ENCODE assay signal across 9 cellular contexts in genomic region chr17:44323359-44324091, GRCh38. TPM values are rescaled to one million over a fixed set of nuclear protein-coding genes. Genes with fewer than 3 reads are reported as not detected.
DNase-seq lines count a peak whose midpoint lies in the region; ATAC-seq, FAIRE-seq and TF ChIP-seq lines count a peak whose summit lies in the region.
"Had no signal": no experiment of that assay in that cellular context is flagged by ENCODE, and none has a peak within 500 bp of the region (broad histone marks: within the 10 kb centered on the region; RNA-seq: fewer than 3 reads in every experiment).

No MANE protein-coding gene starts in this region.

- TSS peak; percentile 44 for BruUV-seq in Calu3 (replicated peaks; lab: Mats Ljungman, UMichigan)

- peak overlapping the region; percentile 36 for H3K27ac Mint-ChIP-seq in Calu3 (ENCODE audit: unreplicated experiment)

- DNase-seq in Calu3 (no peak), Peyer's patch (no peak), esophagus squamous epithelium (lab: John Stamatoyannopoulos, UW) (no peak), pancreas (peak in 2 of 6 donors; percentile 29 to 37), superior temporal gyrus (ENCODE audit: extremely low spot score) (no peak), NCI-H2171 treated with DMSO at 0.1 percent for 48 hours (lab: John Stamatoyannopoulos, UW) (no peak)
- no peak for DNase-seq in effector CD4-positive, alpha-beta T cell

- TF ChIP-seq CTCF in Calu3 (IDR thresholded peaks at IDR 0.05; ENCODE audit: unreplicated experiment), result no peak
- no peak for TF ChIP-seq CTCF in Peyer's patch (IDR thresholded peaks at IDR 0.05)
- no peak for TF ChIP-seq CTCF in esophagus squamous epithelium (IDR thresholded peaks at IDR 0.05)
- no peak for TF ChIP-seq CTCF in pancreas (IDR thresholded peaks at IDR 0.05)

- H3K4me3 ChIP-seq in Peyer's patch, result peak overlapping the region; percentile 78 to 98 (median 95)
- peak overlapping the region; percentile 77 to 90 (median 88) for H3K4me3 ChIP-seq in esophagus squamous epithelium
- H3K4me3 ChIP-seq in pancreas, result peak overlapping the region; percentile 76 to 100 (median 89)

- no peaks in the 10 kb centered on the region for H3K27me3 Mint-ChIP-seq in Calu3 (ENCODE audit: unreplicated experiment)

- TF ChIP-seq POLR2A in Peyer's patch (IDR thresholded peaks at IDR 0.05), result no peak
- no peak for TF ChIP-seq POLR2A in esophagus squamous epithelium (IDR thresholded peaks at IDR 0.05)

- no peak for FAIRE-seq in pancreas (lab: Jason Lieb, UNC)
- FAIRE-seq: TTC549 had no signal

- H3K9me3 ChIP-seq in Peyer's patch (no peaks in the 10 kb centered on the region), esophagus squamous epithelium (no peaks in the 10 kb centered on the region), pancreas (no peaks in the 10 kb centered on the region)

- ATAC-seq in pancreas, result no peak
- ATAC-seq in GM21576 (IDR thresholded peaks at IDR 0.05; ENCODE audit: unreplicated experiment), result no peak

- 82 to 95% methylated on average over 4 to 13 of the region's 27 CpGs for WGBS in esophagus squamous epithelium, 2 donors
- 54 to 55% methylated on average over 26 to 27 of the region's 27 CpGs for WGBS in pancreas, 2 donors

- H3K4me1 Mint-ChIP-seq in Calu3 (ENCODE audit: low read depth, unreplicated experiment), result peaks cover 7% of the 10 kb centered on the region

- peaks cover 61% of the 10 kb centered on the region for H3K36me3 Mint-ChIP-seq in Calu3 (ENCODE audit: insufficient read depth, unreplicated experiment)

- H3K4me3 Mint-ChIP-seq in Calu3 (ENCODE audit: low read depth, unreplicated experiment), result peak overlapping the region; percentile 96

- H3K36me3 ChIP-seq in Peyer's patch, result peaks cover 0 to 37% (median 0%) of the 10 kb centered on the region in 3 donors
- H3K36me3 ChIP-seq in esophagus squamous epithelium, result peaks cover 23 to 46% (median 32%) of the 10 kb centered on the region in 3 donors
- H3K36me3 ChIP-seq in pancreas, result peaks cover 2 to 24% (median 18%) of the 10 kb centered on the region in 3 donors

- CTCF ChIA-PET in Calu3 (lab: Charles Lee), result interaction anchor here (0.6 to 1.9 kb wide), 6 partner anchors 8 to 154 kb away, joined by 3 to 9 read pairs (median 4); no protein-coding TSS in a partner anchor

- H3K9me3 Mint-ChIP-seq in Calu3 (ENCODE audit: low read depth, unreplicated experiment), result no peaks in the 10 kb centered on the region

- no peaks in the 10 kb centered on the region for H3K27me3 ChIP-seq in Peyer's patch
- no peaks in the 10 kb centered on the region for H3K27me3 ChIP-seq in esophagus squamous epithelium
- H3K27me3 ChIP-seq in pancreas, result no peaks in the 10 kb centered on the region

- H3K4me1 ChIP-seq in Peyer's patch, result peaks cover 0 to 28% (median 7%) of the 10 kb centered on the region in 4 donors
- peaks cover 23 to 53% (median 26%) of the 10 kb centered on the region in 3 donors for H3K4me1 ChIP-seq in esophagus squamous epithelium
- peaks cover 0 to 8% (median 6%) of the 10 kb centered on the region in 3 donors for H3K4me1 ChIP-seq in pancreas

- H3K27ac ChIP-seq in Peyer's patch, result peak overlapping the region in 3 of 4 donors; percentile 91 to 99 (median 95)
- peak overlapping the region; percentile 88 to 94 (median 94) for H3K27ac ChIP-seq in esophagus squamous epithelium
- H3K27ac ChIP-seq in pancreas, result no peak overlapping the region

- intact Hi-C loops in Calu3 (cut with micrococcal nuclease; ENCODE audit: unreplicated experiment) (no loop called here), esophagus squamous epithelium (cut with DNase I) (loop anchor here (5.0 kb wide), 1 partner anchor 111 kb away; no protein-coding TSS in a partner anchor), pancreas (cut with DNase I) (loop anchor here in 2 of 3 donors (5.0 to 10.0 kb wide), 2 partner anchors 109 to 111 kb away; partner anchors contain the start of gene UBTF (in 1 of the 2))

RNA-seq across cellular contexts. Expression of gene SLC25A39, which starts 1.1 kb away (rescaled TPM):
- 271 and 297 TPM in 2 replicates for total RNA-seq in Calu3 (2022)
- 100 to 1,000 TPM in 3 of 4 donors, 10 to 100 TPM in 1; 97.7 to 155 (median 129) TPM for total RNA-seq in Peyer's patch
- total RNA-seq in esophagus squamous epithelium, result 100 to 1,000 TPM in 2 of 4 donors, 10 to 100 TPM in 2; 93.2 to 148 (median 107) TPM
- total RNA-seq in pancreas, result 10 to 100 TPM; 50.7 to 72.7 (median 62.2) TPM
- 100 to 1,000 TPM; 119 to 155 TPM for polyA plus RNA-seq in pancreas

RNA-seq across cellular contexts. Expression of gene RUNDC3A, which starts 15.1 kb away (rescaled TPM):
- total RNA-seq in Calu3 (2022) (0.86 and 1.2 TPM in 2 replicates), Peyer's patch (10 to 100 TPM in 1 of 4 donors, 1 to 10 TPM in 2, under 1 TPM in 1; 0.88 to 14.9 (median 3.8) TPM), esophagus squamous epithelium (1 to 10 TPM in 2 of 4 donors, under 1 TPM in 2; 0.23 to 1.1 (median 0.81) TPM), pancreas (1 to 10 TPM in 5 of 6 donors, under 1 TPM in 1; 0.56 to 5.0 (median 2.9) TPM)
- polyA plus RNA-seq in pancreas, result 10 to 100 TPM; 24.0 to 59.4 TPM

RNA-seq across cellular contexts. Expression of gene GRN, which starts 21.6 kb away (rescaled TPM):
- 376 and 480 TPM in 2 replicates for total RNA-seq in Calu3 (2022)
- 100 to 1,000 TPM; 145 to 678 (median 492) TPM for total RNA-seq in Peyer's patch
- 1,000 to 10,000 TPM in 1 of 4 donors, 100 to 1,000 TPM in 3; 428 to 1,204 (median 642) TPM for total RNA-seq in esophagus squamous epithelium
- total RNA-seq in pancreas, result 100 to 1,000 TPM in 2 of 6 donors, 10 to 100 TPM in 4; 48.0 to 229 (median 69.6) TPM
- 100 to 1,000 TPM in 1 of 2 donors, 10 to 100 TPM in 1; 55.7 to 100 TPM for polyA plus RNA-seq in pancreas

RNA-seq across cellular contexts. Expression of gene FAM171A2, which starts 40.1 kb away (rescaled TPM):
- total RNA-seq in Calu3 (2022), result 0.95 and 2.0 TPM in 2 replicates
- 1 to 10 TPM in 1 of 4 donors, under 1 TPM in 2, not detected in 1; 0.27 to 5.0 (median 0.88) TPM for total RNA-seq in Peyer's patch
- total RNA-seq in esophagus squamous epithelium, result 10 to 100 TPM in 1 of 4 donors, 1 to 10 TPM in 2, under 1 TPM in 1; 0.35 to 17.4 (median 3.2) TPM
- under 1 TPM; 0.24 to 0.97 (median 0.44) TPM for total RNA-seq in pancreas
- polyA plus RNA-seq in pancreas, result 1 to 10 TPM in 1 of 2 donors, under 1 TPM in 1; 0.87 to 1.3 TPM

RNA-seq across cellular contexts. Expression of gene SLC4A1, which starts 55.6 kb away (rescaled TPM):
- total RNA-seq in Calu3 (2022), result not detected in 2 replicates
- not detected for total RNA-seq in Peyer's patch
- not detected for total RNA-seq in esophagus squamous epithelium
- under 1 TPM in 2 of 6 donors, not detected in 4; 0.24 to 0.37 TPM for total RNA-seq in pancreas
- polyA plus RNA-seq in pancreas, result not detected

Comparison
In these comparisons a context has a peak if more than half of its experiments do, and no peak if none do; other contexts are left out.
1. H3K27ac ChIP-seq: peak in Peyer's patch (3 of 4) and esophagus squamous epithelium (4 of 4); none in pancreas (0 of 4).
2. Peak in every context shown above with its lines, with median percentiles within 50 percentile points of each other: H3K4me3 ChIP-seq.